19 cellular contexts compared by ENCODE assay signal in genomic region chr10:3396116-3396515, GRCh38.
DNase-seq lines count a peak whose midpoint lies in the region; ATAC-seq and TF ChIP-seq lines count a peak whose summit lies in the region.
"Had no signal": no experiment of that assay in that cellular context is flagged by ENCODE, and none has a peak within 500 bp of the region (broad histone marks: within the 10 kb centered on the region; RNA-seq: fewer than 3 reads in every experiment).

No MANE protein-coding gene starts in this region.

- ATAC-seq in IMR-90 (ENCODE audit: low read depth) (no peak), WTC11 (no peak), GM21825 (IDR thresholded peaks at IDR 0.05; ENCODE audit: unreplicated experiment) (no peak)
- ATAC-seq: CD8-positive, alpha-beta T cell; Right ventricle myocardium inferior had no signal

- H2AK9ac ChIP-seq in IMR-90 (replicated peaks; ENCODE audit: low read depth, low read length, poor library complexity) = no peak overlapping the region

- POLR2A ChIA-PET in IMR-90 (lab: Charles Lee; ENCODE audit: unreplicated experiment) = no interaction called here
- POLR2A ChIA-PET in WTC11 (lab: Charles Lee) = no interaction called here

- no TSS peak for BruUV-seq in IMR-90 (replicated peaks; lab: Mats Ljungman, UMichigan)

- no peak overlapping the region for H3K4me3 Mint-ChIP-seq in WTC11
- H3K4me3 Mint-ChIP-seq: CD8-positive, alpha-beta T cell had no signal

- 92% methylated on average over 3 of the region's 10 CpGs; no CpG with 5 or more reads in 1 of the 2 experiments for WGBS in IMR-90 (ENCODE audit: extremely low coverage in 2 of 2, insufficient read length in 1 of 2), 2 experiments
- 96% methylated on average over 5 of the region's 10 CpGs for WGBS in mesenchymal stem cell
- WGBS in trophoblast cell (ENCODE audit: extremely low coverage, insufficient coverage, insufficient read length) = no CpG with 5 or more reads among the region's 10 CpGs

- H3K36me3 ChIP-seq in IMR-90 (ENCODE audit: control insufficient read depth, insufficient read depth, low read length) (no peaks in the 10 kb centered on the region), mesenchymal stem cell (ENCODE audit: control insufficient read depth in 1 of 2, insufficient read depth in 2 of 2, low read depth in 1 of 2, low read length in 2 of 2) (peaks cover 0 to 3% of the 10 kb centered on the region in 2 experiments), trophoblast cell (ENCODE audit: control insufficient read depth in 1 of 2, insufficient read depth in 2 of 2, low read length in 2 of 2) (no peaks in the 10 kb centered on the region), right atrium auricular region (no peaks in the 10 kb centered on the region)
- H3K36me3 ChIP-seq: SJSA1 had no signal

- no peak overlapping the region for H3K14ac ChIP-seq in IMR-90 (replicated peaks; ENCODE audit: low read depth, low read length)
- H3K14ac ChIP-seq in mesenchymal stem cell (ENCODE audit: low read length in 2 of 2) = peak overlapping the region in 1 of 2 experiments; percentile 69
- no peak overlapping the region for H3K14ac ChIP-seq in trophoblast cell (ENCODE audit: low read length)

- H2AFZ ChIP-seq in IMR-90 (replicated peaks; ENCODE audit: low read length, poor library complexity) (no peak overlapping the region), mesenchymal stem cell (ENCODE audit: low read depth, low read length) (peak overlapping the region; percentile 34), trophoblast cell (ENCODE audit: insufficient read depth, low read length, poor library complexity) (no peak overlapping the region)

- H3K4me3 ChIP-seq in IMR-90 (ENCODE audit: insufficient read depth, low read depth, low read length) (no peak overlapping the region), mesenchymal stem cell (ENCODE audit: insufficient read depth in 1 of 2, low read depth in 1 of 2, low read length in 2 of 2) (no peak overlapping the region), trophoblast cell (ENCODE audit: low read depth, low read length) (no peak overlapping the region), right atrium auricular region (no peak overlapping the region)
- H3K4me3 ChIP-seq: SJSA1 had no signal

- no peak overlapping the region for H4K5ac ChIP-seq in IMR-90 (ENCODE audit: low read depth, low read length)

- H3K23ac ChIP-seq in IMR-90 (ENCODE audit: low read depth, low read length) = no peak overlapping the region
- H3K23ac ChIP-seq in mesenchymal stem cell (ENCODE audit: low read length in 2 of 2) = no peak overlapping the region
- no peak overlapping the region for H3K23ac ChIP-seq in trophoblast cell (ENCODE audit: low read length)

- intact Hi-C loops in IMR-90 (cut with micrococcal nuclease) = no loop called here

- H3K18ac ChIP-seq in IMR-90 (ENCODE audit: low read depth, low read length) = no peak overlapping the region
- H3K18ac ChIP-seq in mesenchymal stem cell (ENCODE audit: low read depth in 1 of 2, low read length in 2 of 2) = no peak overlapping the region
- no peak overlapping the region for H3K18ac ChIP-seq in trophoblast cell (ENCODE audit: low read length)

- peaks cover 18% of the 10 kb centered on the region for H3K9me1 ChIP-seq in IMR-90 (ENCODE audit: insufficient read depth, low read length)

- peak overlapping the region; percentile 10; the same call in 1 of the 2 replicates for H2BK120ac ChIP-seq in IMR-90 (ENCODE audit: low read depth, low read length)
- H2BK120ac ChIP-seq in mesenchymal stem cell (ENCODE audit: low read depth, low read length) = no peak overlapping the region
- H2BK120ac ChIP-seq in trophoblast cell (ENCODE audit: insufficient read depth, low read length, poor library complexity) = no peak overlapping the region

- TF ChIP-seq CTCF in IMR-90 (conservative IDR thresholded peaks at IDR 0.05; ENCODE audit: low read depth, low read length) (no peak), WTC11 (IDR thresholded peaks at IDR 0.05) (no peak), right atrium auricular region (IDR thresholded peaks at IDR 0.05) (no peak)

- no peak overlapping the region for H3K4ac ChIP-seq in IMR-90 (ENCODE audit: low read depth, low read length)
- H3K4ac ChIP-seq in mesenchymal stem cell (ENCODE audit: low read depth in 1 of 2, low read length in 2 of 2) = peak overlapping the region in 1 of 2 experiments; percentile 71
- H3K4ac ChIP-seq in trophoblast cell (ENCODE audit: low read depth, low read length) = no peak overlapping the region

- H3K9me3 ChIP-seq in IMR-90 (ENCODE audit: control insufficient read depth, insufficient read depth, low read length) (peaks cover 3% of the 10 kb centered on the region), mesenchymal stem cell (ENCODE audit: control insufficient read depth, low read length) (peaks cover 3% of the 10 kb centered on the region), trophoblast cell (ENCODE audit: insufficient read depth, low read depth, low read length) (peaks cover 4% of the 10 kb centered on the region), right atrium auricular region (peaks cover 0 to 4% of the 10 kb centered on the region in 2 donors)
- H3K9me3 ChIP-seq: SJSA1 had no signal

- peaks cover 15% of the 10 kb centered on the region for H3K9me3 Mint-ChIP-seq in WTC11
- H3K9me3 Mint-ChIP-seq: CD8-positive, alpha-beta T cell had no signal

- H3K4me1 ChIP-seq in IMR-90 (ENCODE audit: control insufficient read depth, insufficient read depth, low read length) (peaks cover 14% of the 10 kb centered on the region), mesenchymal stem cell (ENCODE audit: control insufficient read depth, insufficient read depth, low read depth, low read length) (peaks cover 13% of the 10 kb centered on the region), trophoblast cell (ENCODE audit: control insufficient read depth in 1 of 2, insufficient read depth in 2 of 2, low read length in 2 of 2) (peaks cover 5 to 7% of the 10 kb centered on the region in 2 experiments), right atrium auricular region (peaks cover 0 to 12% of the 10 kb centered on the region in 2 donors)

- H4K91ac ChIP-seq in IMR-90 (ENCODE audit: insufficient read depth, low read depth, low read length) = no peak overlapping the region
- H4K91ac ChIP-seq in mesenchymal stem cell (ENCODE audit: low read length) = no peak overlapping the region
- no peak overlapping the region for H4K91ac ChIP-seq in trophoblast cell (ENCODE audit: low read depth, low read length)

- H2AK5ac ChIP-seq in IMR-90 (ENCODE audit: low read depth, low read length) = peak overlapping the region; percentile 22; the same call in 1 of the 2 replicates
- peak overlapping the region; percentile 86 for H2AK5ac ChIP-seq in mesenchymal stem cell (ENCODE audit: low read length, severe bottlenecking)
- H2AK5ac ChIP-seq in trophoblast cell (ENCODE audit: low read length) = no peak overlapping the region

- in situ Hi-C loops in IMR-90 (cut with MboI; ENCODE audit: low sequenced_read_pairs) = no loop called here

- no peak for TF ChIP-seq RAD21 in IMR-90 (IDR thresholded peaks at IDR 0.05; ENCODE audit: low read length)

- DNase-seq in NCI-H1092 treated with DMSO at 0.1 percent for 48 hours (lab: John Stamatoyannopoulos, UW) = peak; percentile 30
- DNase-seq in NCI-H1092 (lab: John Stamatoyannopoulos, UW) = no peak
- no peak for DNase-seq in IMR-90
- DNase-seq in mesenchymal stem cell = no peak
- DNase-seq in trophoblast cell = no peak
- no peak for DNase-seq in WTC11 (ENCODE audit: low spot score)
- no peak for DNase-seq in right atrium auricular region (ENCODE audit: low spot score)
- DNase-seq: ACHN; C1 segment of cervical spinal cord; Calu3; CD8-positive, alpha-beta T cell; GOT3; HCEC 1CT; NCI-H1930 had no signal

- peaks cover 17% of the 10 kb centered on the region for H3K4me1 Mint-ChIP-seq in WTC11

- H2BK12ac ChIP-seq in mesenchymal stem cell (ENCODE audit: low read length in 2 of 2) (no peak overlapping the region), trophoblast cell (ENCODE audit: low read length) (no peak overlapping the region)

- no peaks in the 10 kb centered on the region for H3K79me2 ChIP-seq in trophoblast cell (ENCODE audit: control insufficient read depth, insufficient read depth, low read length, poor library complexity)

- no peak overlapping the region for H4K12ac ChIP-seq in trophoblast cell (ENCODE audit: low read depth, low read length)

- no peak for TF ChIP-seq POLR2A in IMR-90 (IDR thresholded peaks at IDR 0.05; ENCODE audit: low read depth, low read length)

- no peak overlapping the region for H3K9ac ChIP-seq in IMR-90 (ENCODE audit: low read depth, low read length)
- no peak overlapping the region for H3K9ac ChIP-seq in mesenchymal stem cell (ENCODE audit: low read length)
- peak overlapping the region; percentile 48 for H3K9ac ChIP-seq in trophoblast cell (ENCODE audit: low read length)
- H3K9ac ChIP-seq: KMS-11 had no signal

- no peak overlapping the region for H3K27ac ChIP-seq in IMR-90 (ENCODE audit: insufficient read depth, low read length)
- no peak overlapping the region for H3K27ac ChIP-seq in mesenchymal stem cell (ENCODE audit: low read length, poor library complexity, severe bottlenecking)
- no peak overlapping the region for H3K27ac ChIP-seq in trophoblast cell (ENCODE audit: low read depth, low read length)
- no peak overlapping the region for H3K27ac ChIP-seq in right atrium auricular region
- H3K27ac ChIP-seq: 22Rv1, KMS-11 had no signal

- CTCF ChIA-PET in IMR-90 (lab: Yijun Ruan, JAX) (no interaction called here), WTC11 (lab: Charles Lee) (no interaction called here)

- H3K79me1 ChIP-seq in IMR-90 (ENCODE audit: low read depth in 1 of 2, low read length in 2 of 2) (no peaks in the 10 kb centered on the region), mesenchymal stem cell (replicated peaks; ENCODE audit: low read length, poor library complexity, severe bottlenecking) (no peaks in the 10 kb centered on the region), trophoblast cell (ENCODE audit: low read length) (no peaks in the 10 kb centered on the region)

- no peak overlapping the region for H2BK20ac ChIP-seq in IMR-90 (ENCODE audit: low read depth, low read length)

- H3K27me3 ChIP-seq in IMR-90 (ENCODE audit: control insufficient read depth, insufficient read depth, low read length) = no peaks in the 10 kb centered on the region
- H3K27me3 ChIP-seq in mesenchymal stem cell (ENCODE audit: control insufficient read depth in 1 of 2, insufficient read depth in 1 of 2, low read length in 2 of 2) = no peaks in the 10 kb centered on the region
- no peaks in the 10 kb centered on the region for H3K27me3 ChIP-seq in trophoblast cell (ENCODE audit: insufficient read depth, low read length)
- H3K27me3 ChIP-seq in right atrium auricular region = no peaks in the 10 kb centered on the region
- H3K27me3 ChIP-seq: SJSA1 had no signal

- no peaks in the 10 kb centered on the region for H4K20me1 ChIP-seq in IMR-90 (ENCODE audit: insufficient read depth, low read length)

- H3K27me3 Mint-ChIP-seq in WTC11 (ENCODE audit: low read depth) = no peaks in the 10 kb centered on the region

- H3K4me2 ChIP-seq in IMR-90 (ENCODE audit: low read depth, low read length) = no peak overlapping the region
- no peak overlapping the region for H3K4me2 ChIP-seq in mesenchymal stem cell (ENCODE audit: low read length, poor library complexity, severe bottlenecking)
- no peak overlapping the region for H3K4me2 ChIP-seq in trophoblast cell (ENCODE audit: low read length)
- H3K4me2 ChIP-seq: KMS-11 had no signal

- H3K27ac Mint-ChIP-seq in WTC11 = no peak overlapping the region
- H3K27ac Mint-ChIP-seq: CD8-positive, alpha-beta T cell had no signal

- dilution Hi-C loops in IMR-90 (cut with HindIII; ENCODE audit: low sequenced_read_pairs, unreplicated experiment) = no loop called here

- H3K56ac ChIP-seq in IMR-90 (ENCODE audit: extremely low read depth, insufficient read depth, low read length) = no peak overlapping the region

- H2BK15ac ChIP-seq in IMR-90 (ENCODE audit: low read depth, low read length) (no peak overlapping the region), mesenchymal stem cell (ENCODE audit: low read depth, poor library complexity, severe bottlenecking) (no peak overlapping the region)

- no peak overlapping the region for H2BK5ac ChIP-seq in IMR-90 (ENCODE audit: low read depth, low read length, poor library complexity, severe bottlenecking)
- H2BK5ac ChIP-seq in mesenchymal stem cell (ENCODE audit: low read depth, low read length, poor library complexity, severe bottlenecking) = no peak overlapping the region
- no peak overlapping the region for H2BK5ac ChIP-seq in trophoblast cell (ENCODE audit: low read depth, low read length, poor library complexity)

- H4K8ac ChIP-seq in IMR-90 (ENCODE audit: low read depth in 2 of 2, low read length in 2 of 2) (no peak overlapping the region), mesenchymal stem cell (ENCODE audit: low read length) (no peak overlapping the region), trophoblast cell (ENCODE audit: low read depth, low read length) (no peak overlapping the region)

- H3K36me3 Mint-ChIP-seq in WTC11 = peaks cover 11% of the 10 kb centered on the region
- H3K36me3 Mint-ChIP-seq: CD8-positive, alpha-beta T cell had no signal
